In the genomic region with DNA sequence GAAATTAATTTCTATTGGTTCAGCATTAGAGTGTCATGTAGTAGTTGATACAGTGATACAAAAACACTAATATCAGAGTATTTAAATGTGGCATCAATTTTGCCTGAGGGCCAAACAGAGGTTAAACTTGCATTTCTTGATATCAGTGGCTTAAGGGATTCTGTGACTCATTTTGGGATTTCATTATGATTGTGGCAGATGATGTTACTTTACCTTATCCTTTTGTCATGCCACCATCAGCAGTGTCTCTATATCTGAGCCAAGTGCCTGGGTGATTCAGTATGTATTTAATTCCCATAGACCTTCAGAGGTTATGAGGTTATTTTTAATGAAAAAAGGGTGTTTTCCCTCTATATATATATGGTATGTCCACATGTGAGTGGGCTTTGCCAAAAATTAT, we compare ENCODE assay signal across 19 cellular contexts.
DNase-seq lines count a peak whose midpoint lies in the region; ATAC-seq and TF ChIP-seq lines count a peak whose summit lies in the region.
"Had no signal": no experiment of that assay in that cellular context is flagged by ENCODE, and none has a peak within 500 bp of the region (broad histone marks: within the 10 kb centered on the region; RNA-seq: fewer than 3 reads in every experiment).

No MANE protein-coding gene starts in this region.

- no peak overlapping the region for H3K4me3 ChIP-seq in dorsolateral prefrontal cortex
- H3K4me3 ChIP-seq: MG63, tibial nerve had no signal

- intact Hi-C loops in dorsolateral prefrontal cortex (cut with DNase I) = no loop called here

- peak overlapping the region; percentile 34; the same call in 1 of the 2 replicates for H3K27ac ChIP-seq in VCaP
- no peak overlapping the region for H3K27ac ChIP-seq in dorsolateral prefrontal cortex
- H3K27ac ChIP-seq: tibial nerve had no signal

- no peak for DNase-seq in SIG-M5 treated with dmso at 0.1 percent for 504 hours (lab: John Stamatoyannopoulos, UW; ENCODE audit: unreplicated experiment)
- no peak for DNase-seq in dorsolateral prefrontal cortex
- DNase-seq in dermis blood vessel endothelial cell = no peak
- DNase-seq: activated CD4-positive, alpha-beta T cell treated with anti-CD3 and anti-CD28 coated beads, Interleukin-2, amount 10 ng/mL, durations not matched to agents 7 days and 5 days; activated T-cell treated with anti-CD3 and anti-CD28 coated beads, Interleukin-2, amount 50 U/mL, for 48 hours; BE2C; GOT3; left colon; MG63; occipital lobe; stimulated activated CD4-positive, alpha-beta T cell treated with anti-CD3 and anti-CD28 coated beads, Interleukin-4, amount 100 ng/mL, for 24 hours had no signal

- H3K27me3 ChIP-seq in dorsolateral prefrontal cortex = no peaks in the 10 kb centered on the region
- H3K27me3 ChIP-seq: BE2C, MG63, tibial nerve had no signal

- ATAC-seq in GM18861 (IDR thresholded peaks at IDR 0.05; ENCODE audit: unreplicated experiment) = peak; percentile 63
- peak; percentile 70 for ATAC-seq in GM21390 (IDR thresholded peaks at IDR 0.05; ENCODE audit: unreplicated experiment)
- peak; percentile 81 for ATAC-seq in HG02973 (IDR thresholded peaks at IDR 0.05; ENCODE audit: unreplicated experiment)
- ATAC-seq in HG03196 (IDR thresholded peaks at IDR 0.05; ENCODE audit: unreplicated experiment) = no peak
- ATAC-seq: left colon, Panc1, SK-N-SH treated with all-trans-retinoic acid at 6 μM for 48 hours had no signal

- no peak for TF ChIP-seq CTCF in VCaP (conservative IDR thresholded peaks at IDR 0.05)
- no peak for TF ChIP-seq CTCF in dorsolateral prefrontal cortex (IDR thresholded peaks at IDR 0.05 in 54 of 56, conservative IDR thresholded peaks at IDR 0.05 in 2 of 56; ENCODE audit: low read depth in 1 of 56, partially characterized antibody in 56 of 56)
